Comparison of ENCODE assay signal across 2 cellular contexts in genomic region chr18:23689616-23690504, GRCh38.
A peak's percentile ranks its signal among the peaks of the same experiment; 100 is the strongest.
TF ChIP-seq lines count a peak whose summit lies in the region.

No MANE protein-coding gene starts in this region.

TF ChIP-seq in SK-N-SH treated with all-trans-retinoic acid at 6 μM for 48 hours, 23 proteins besides CTCF, POLR2A, EP300 and RAD21 (continued from another document):
- TF ChIP-seq, protein P1, sequence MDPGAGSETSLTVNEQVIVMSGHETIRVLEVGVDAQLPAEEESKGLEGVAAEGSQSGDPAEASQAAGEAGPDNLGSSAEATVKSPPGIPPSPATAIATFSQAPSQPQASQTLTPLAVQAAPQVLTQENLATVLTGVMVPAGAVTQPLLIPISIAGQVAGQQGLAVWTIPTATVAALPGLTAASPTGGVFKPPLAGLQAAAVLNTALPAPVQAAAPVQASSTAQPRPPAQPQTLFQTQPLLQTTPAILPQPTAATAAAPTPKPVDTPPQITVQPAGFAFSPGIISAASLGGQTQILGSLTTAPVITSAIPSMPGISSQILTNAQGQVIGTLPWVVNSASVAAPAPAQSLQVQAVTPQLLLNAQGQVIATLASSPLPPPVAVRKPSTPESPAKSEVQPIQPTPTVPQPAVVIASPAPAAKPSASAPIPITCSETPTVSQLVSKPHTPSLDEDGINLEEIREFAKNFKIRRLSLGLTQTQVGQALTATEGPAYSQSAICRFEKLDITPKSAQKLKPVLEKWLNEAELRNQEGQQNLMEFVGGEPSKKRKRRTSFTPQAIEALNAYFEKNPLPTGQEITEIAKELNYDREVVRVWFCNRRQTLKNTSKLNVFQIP (CRISPR knock-in tag; IDR thresholded peaks at IDR 0.05; ENCODE audit: borderline replicate concordance, low read depth) = no peak
- TF ChIP-seq BACH2 (CRISPR knock-in tag; IDR thresholded peaks at IDR 0.05; ENCODE audit: borderline replicate concordance) (no peak), TOX (CRISPR knock-in tag; IDR thresholded peaks at IDR 0.05; ENCODE audit: borderline replicate concordance) (no peak), ZC3H10 (CRISPR knock-in tag; IDR thresholded peaks at IDR 0.05) (no peak), OSR1 (CRISPR knock-in tag; IDR thresholded peaks at IDR 0.05) (no peak)

TF ChIP-seq in H1, 55 proteins besides CTCF, POLR2A, EP300 and RAD21 (continued from another document):
- TF ChIP-seq SP1 (IDR thresholded peaks at IDR 0.05; ENCODE audit: low read depth, low read length) (no peak), SP4 (IDR thresholded peaks at IDR 0.05; ENCODE audit: low read length) (no peak), CTBP2 (IDR thresholded peaks at IDR 0.05; ENCODE audit: borderline replicate concordance, insufficient read depth, insufficient read length, low read length) (no peak), ATF3 (IDR thresholded peaks at IDR 0.05; ENCODE audit: insufficient read depth, low read depth, low read length) (no peak), SIN3A (conservative IDR thresholded peaks at IDR 0.05 in 1 of 2, IDR thresholded peaks at IDR 0.05 in 1 of 2; ENCODE audit: low read depth in 1 of 2, low read length in 2 of 2) (no peak), KDM5A (IDR thresholded peaks at IDR 0.05; ENCODE audit: low read length) (no peak), SAP30 (IDR thresholded peaks at IDR 0.05; ENCODE audit: insufficient read depth, insufficient replicate concordance, low read length) (no peak), RNF2 (IDR thresholded peaks at IDR 0.05; ENCODE audit: borderline replicate concordance, low read depth, low read length, missing control alignments, poor library complexity, severe bottlenecking) (peak; percentile 60), EZH2 (IDR thresholded peaks at IDR 0.05; ENCODE audit: low read depth, low read length, severe bottlenecking) (peak; percentile 79), FOSL1 (IDR thresholded peaks at IDR 0.05; ENCODE audit: insufficient read depth, low read depth, low read length) (no peak), ATF2 (IDR thresholded peaks at IDR 0.05; ENCODE audit: low read length) (no peak), SUZ12 (IDR thresholded peaks at IDR 0.05; ENCODE audit: low read length) (peak; percentile 87), CHD7 (IDR thresholded peaks at IDR 0.05; ENCODE audit: insufficient replicate concordance, low read length) (no peak), HDAC6 (IDR thresholded peaks at IDR 0.05; ENCODE audit: low read depth, low read length) (no peak), JUN (IDR thresholded peaks at IDR 0.05; ENCODE audit: low read depth, low read length) (no peak), CEBPB (IDR thresholded peaks at IDR 0.05; ENCODE audit: low read depth, low read length) (no peak), EGR1 (IDR thresholded peaks at IDR 0.05; ENCODE audit: borderline replicate concordance, low read depth, low read length) (no peak), SRF (IDR thresholded peaks at IDR 0.05; ENCODE audit: low read depth, low read length) (no peak), BCL11A (IDR thresholded peaks at IDR 0.05; ENCODE audit: low read depth in 2 of 2, low read length in 2 of 2) (no peak), BACH1 (IDR thresholded peaks at IDR 0.05; ENCODE audit: low read length) (no peak), GTF2F1 (IDR thresholded peaks at IDR 0.05; ENCODE audit: borderline replicate concordance, low read depth, low read length) (no peak), BRCA1 (IDR thresholded peaks at IDR 0.05; ENCODE audit: low read depth, low read length) (no peak), KDM1A (IDR thresholded peaks at IDR 0.05; ENCODE audit: borderline replicate concordance, low read length) (no peak), E2F6 (IDR thresholded peaks at IDR 0.05) (peak; percentile 77), SIRT6 (IDR thresholded peaks at IDR 0.05; ENCODE audit: low read length) (no peak), CHD2 (IDR thresholded peaks at IDR 0.05; ENCODE audit: low read length) (no peak), SP2 (IDR thresholded peaks at IDR 0.05; ENCODE audit: low read length) (no peak), CBX5 (IDR thresholded peaks at IDR 0.05; ENCODE audit: low read depth, low read length) (no peak), TAF7 (optimal IDR thresholded peaks at IDR 0.05; ENCODE audit: borderline replicate concordance, low read depth, low read length) (no peak), POU5F1 (IDR thresholded peaks at IDR 0.05; ENCODE audit: low read depth, low read length) (no peak), NANOG (IDR thresholded peaks at IDR 0.05; ENCODE audit: insufficient read depth, low read depth, low read length, poor library complexity, severe bottlenecking) (no peak), POLR2AphosphoS5 (IDR thresholded peaks at IDR 0.05; ENCODE audit: low read depth, low read length) (no peak), YY1 (IDR thresholded peaks at IDR 0.05; ENCODE audit: low read depth, low read length) (no peak), NRF1 (IDR thresholded peaks at IDR 0.05; ENCODE audit: low read depth, low read length) (no peak), KDM4A (IDR thresholded peaks at IDR 0.05; ENCODE audit: low read depth, low read length, severe bottlenecking) (peak; percentile 88), TEAD4 (IDR thresholded peaks at IDR 0.05; ENCODE audit: low read depth, low read length) (no peak), TCF12 (IDR thresholded peaks at IDR 0.05; ENCODE audit: low read depth, low read length) (no peak)
- TF ChIP-seq, protein P2, sequence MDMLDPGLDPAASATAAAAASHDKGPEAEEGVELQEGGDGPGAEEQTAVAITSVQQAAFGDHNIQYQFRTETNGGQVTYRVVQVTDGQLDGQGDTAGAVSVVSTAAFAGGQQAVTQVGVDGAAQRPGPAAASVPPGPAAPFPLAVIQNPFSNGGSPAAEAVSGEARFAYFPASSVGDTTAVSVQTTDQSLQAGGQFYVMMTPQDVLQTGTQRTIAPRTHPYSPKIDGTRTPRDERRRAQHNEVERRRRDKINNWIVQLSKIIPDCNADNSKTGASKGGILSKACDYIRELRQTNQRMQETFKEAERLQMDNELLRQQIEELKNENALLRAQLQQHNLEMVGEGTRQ (IDR thresholded peaks at IDR 0.05; ENCODE audit: low read length) = no peak
- TF ChIP-seq, protein P3, sequence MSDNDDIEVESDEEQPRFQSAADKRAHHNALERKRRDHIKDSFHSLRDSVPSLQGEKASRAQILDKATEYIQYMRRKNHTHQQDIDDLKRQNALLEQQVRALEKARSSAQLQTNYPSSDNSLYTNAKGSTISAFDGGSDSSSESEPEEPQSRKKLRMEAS (IDR thresholded peaks at IDR 0.05) = peak; percentile 51; the same call in 1 of the 2 replicates
